In genomic region chr6:138987643-138988468, GRCh38 we compare ENCODE assay signal across 1 cellular context.
A peak's percentile ranks its signal among the peaks of the same experiment; 100 is the strongest.
TF ChIP-seq lines count a peak whose summit lies in the region.

A gene with protein sequence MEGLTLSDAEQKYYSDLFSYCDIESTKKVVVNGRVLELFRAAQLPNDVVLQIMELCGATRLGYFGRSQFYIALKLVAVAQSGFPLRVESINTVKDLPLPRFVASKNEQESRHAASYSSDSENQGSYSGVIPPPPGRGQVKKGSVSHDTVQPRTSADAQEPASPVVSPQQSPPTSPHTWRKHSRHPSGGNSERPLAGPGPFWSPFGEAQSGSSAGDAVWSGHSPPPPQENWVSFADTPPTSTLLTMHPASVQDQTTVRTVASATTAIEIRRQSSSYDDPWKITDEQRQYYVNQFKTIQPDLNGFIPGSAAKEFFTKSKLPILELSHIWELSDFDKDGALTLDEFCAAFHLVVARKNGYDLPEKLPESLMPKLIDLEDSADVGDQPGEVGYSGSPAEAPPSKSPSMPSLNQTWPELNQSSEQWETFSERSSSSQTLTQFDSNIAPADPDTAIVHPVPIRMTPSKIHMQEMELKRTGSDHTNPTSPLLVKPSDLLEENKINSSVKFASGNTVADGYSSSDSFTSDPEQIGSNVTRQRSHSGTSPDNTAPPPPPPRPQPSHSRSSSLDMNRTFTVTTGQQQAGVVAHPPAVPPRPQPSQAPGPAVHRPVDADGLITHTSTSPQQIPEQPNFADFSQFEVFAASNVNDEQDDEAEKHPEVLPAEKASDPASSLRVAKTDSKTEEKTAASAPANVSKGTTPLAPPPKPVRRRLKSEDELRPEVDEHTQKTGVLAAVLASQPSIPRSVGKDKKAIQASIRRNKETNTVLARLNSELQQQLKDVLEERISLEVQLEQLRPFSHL (minus strand): TSS chr6:138988253. CDS start chr6:138987682, 571 bp downstream.

TF ChIP-seq in HepG2, 621 proteins besides CTCF, POLR2A, EP300 and RAD21 (continued from another document and continues in another):
- TF ChIP-seq ZNF775 (CRISPR knock-in tag; IDR thresholded peaks at IDR 0.05; ENCODE audit: borderline replicate concordance) (no peak), NR1H2 (CRISPR knock-in tag; IDR thresholded peaks at IDR 0.05; ENCODE audit: borderline replicate concordance, low read depth) (no peak), ZNF710 (CRISPR knock-in tag; IDR thresholded peaks at IDR 0.05; ENCODE audit: borderline replicate concordance) (peak; percentile 92; the same call in 1 of the 2 replicates), ZNF512 (CRISPR knock-in tag; IDR thresholded peaks at IDR 0.05) (peak; percentile 45; the same call in 1 of the 2 replicates), SNAPC5 (CRISPR knock-in tag; IDR thresholded peaks at IDR 0.05; ENCODE audit: borderline replicate concordance) (0 out of 2 replicates have a peak, but pooled peaks have one; percentile 63), POLR2AphosphoS5 (IDR thresholded peaks at IDR 0.05; ENCODE audit: low read depth, low read length) (peak; percentile 79), FOXJ3 (CRISPR knock-in tag; IDR thresholded peaks at IDR 0.05; ENCODE audit: borderline replicate concordance) (peak; percentile 17; the same call in 1 of the 2 replicates), SSRP1 (CRISPR knock-in tag; IDR thresholded peaks at IDR 0.05) (no peak), SRSF4 (IDR thresholded peaks at IDR 0.05; ENCODE audit: low read depth, low read length, poor library complexity, severe bottlenecking) (no peak), GRHL1 (CRISPR knock-in tag; conservative IDR thresholded peaks at IDR 0.05) (no peak), CCAR2 (optimal IDR thresholded peaks at IDR 0.05; ENCODE audit: low read depth, low read length) (no peak), ZNF326 (CRISPR knock-in tag; IDR thresholded peaks at IDR 0.05; ENCODE audit: borderline replicate concordance) (no peak), REPIN1 (CRISPR knock-in tag; IDR thresholded peaks at IDR 0.05; ENCODE audit: borderline replicate concordance, low read depth) (peak; percentile 89; the same call in 1 of the 2 replicates), ZKSCAN8 (CRISPR knock-in tag; IDR thresholded peaks at IDR 0.05; ENCODE audit: borderline replicate concordance) (peak; percentile 53; the same call in 1 of the 2 replicates), HBP1 (CRISPR knock-in tag; IDR thresholded peaks at IDR 0.05; ENCODE audit: low read depth) (0 out of 2 replicates have a peak, but pooled peaks have one; percentile 22), ADNP (CRISPR knock-in tag; IDR thresholded peaks at IDR 0.05) (peak; percentile 61), XRCC5 (optimal IDR thresholded peaks at IDR 0.05; ENCODE audit: low read length) (peak; percentile 97), ZBTB7B (CRISPR knock-in tag; IDR thresholded peaks at IDR 0.05) (peak; percentile 100), ZNF841 (CRISPR knock-in tag; IDR thresholded peaks at IDR 0.05; ENCODE audit: borderline replicate concordance) (peak; percentile 61; the same call in 1 of the 2 replicates), ZNF597 (CRISPR knock-in tag; IDR thresholded peaks at IDR 0.05) (no peak), PRPF4 (IDR thresholded peaks at IDR 0.05; ENCODE audit: low read depth, low read length, poor library complexity, severe bottlenecking) (no peak), SP4 (CRISPR knock-in tag; IDR thresholded peaks at IDR 0.05) (peak; percentile 81; the same call in 1 of the 2 replicates), ZNF644 (CRISPR knock-in tag; IDR thresholded peaks at IDR 0.05; ENCODE audit: low read depth) (peak; percentile 64; the same call in 1 of the 2 replicates), GABPA (IDR thresholded peaks at IDR 0.05; ENCODE audit: low read depth, low read length) (peak; percentile 38), GABPA (CRISPR knock-in tag; IDR thresholded peaks at IDR 0.05; ENCODE audit: low read depth) (peak; percentile 60; the same call in 1 of the 2 replicates), ZNF772 (CRISPR knock-in tag; IDR thresholded peaks at IDR 0.05) (0 out of 2 replicates have a peak, but pooled peaks have one; percentile 52), EZH2 (conservative IDR thresholded peaks at IDR 0.05; ENCODE audit: low read depth, low read length) (no peak), ONECUT2 (CRISPR knock-in tag; IDR thresholded peaks at IDR 0.05) (peak; percentile 41; the same call in 1 of the 2 replicates), NRL (CRISPR knock-in tag; IDR thresholded peaks at IDR 0.05; ENCODE audit: borderline replicate concordance) (peak; percentile 96), JUND (CRISPR knock-in tag; IDR thresholded peaks at IDR 0.05) (no peak), ZNF7 (CRISPR knock-in tag; IDR thresholded peaks at IDR 0.05) (no peak; the same call in 1 of the 2 replicates)
- TF ChIP-seq, protein P1, sequence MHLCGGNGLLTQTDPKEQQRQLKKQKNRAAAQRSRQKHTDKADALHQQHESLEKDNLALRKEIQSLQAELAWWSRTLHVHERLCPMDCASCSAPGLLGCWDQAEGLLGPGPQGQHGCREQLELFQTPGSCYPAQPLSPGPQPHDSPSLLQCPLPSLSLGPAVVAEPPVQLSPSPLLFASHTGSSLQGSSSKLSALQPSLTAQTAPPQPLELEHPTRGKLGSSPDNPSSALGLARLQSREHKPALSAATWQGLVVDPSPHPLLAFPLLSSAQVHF (CRISPR knock-in tag; IDR thresholded peaks at IDR 0.05): peak; percentile 61; the same call in 1 of the 2 replicates
- TF ChIP-seq, protein P2, sequence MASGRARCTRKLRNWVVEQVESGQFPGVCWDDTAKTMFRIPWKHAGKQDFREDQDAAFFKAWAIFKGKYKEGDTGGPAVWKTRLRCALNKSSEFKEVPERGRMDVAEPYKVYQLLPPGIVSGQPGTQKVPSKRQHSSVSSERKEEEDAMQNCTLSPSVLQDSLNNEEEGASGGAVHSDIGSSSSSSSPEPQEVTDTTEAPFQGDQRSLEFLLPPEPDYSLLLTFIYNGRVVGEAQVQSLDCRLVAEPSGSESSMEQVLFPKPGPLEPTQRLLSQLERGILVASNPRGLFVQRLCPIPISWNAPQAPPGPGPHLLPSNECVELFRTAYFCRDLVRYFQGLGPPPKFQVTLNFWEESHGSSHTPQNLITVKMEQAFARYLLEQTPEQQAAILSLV (CRISPR knock-in tag; IDR thresholded peaks at IDR 0.05; ENCODE audit: borderline replicate concordance): no peak; the same call in 1 of the 2 replicates
- TF ChIP-seq, protein P3, sequence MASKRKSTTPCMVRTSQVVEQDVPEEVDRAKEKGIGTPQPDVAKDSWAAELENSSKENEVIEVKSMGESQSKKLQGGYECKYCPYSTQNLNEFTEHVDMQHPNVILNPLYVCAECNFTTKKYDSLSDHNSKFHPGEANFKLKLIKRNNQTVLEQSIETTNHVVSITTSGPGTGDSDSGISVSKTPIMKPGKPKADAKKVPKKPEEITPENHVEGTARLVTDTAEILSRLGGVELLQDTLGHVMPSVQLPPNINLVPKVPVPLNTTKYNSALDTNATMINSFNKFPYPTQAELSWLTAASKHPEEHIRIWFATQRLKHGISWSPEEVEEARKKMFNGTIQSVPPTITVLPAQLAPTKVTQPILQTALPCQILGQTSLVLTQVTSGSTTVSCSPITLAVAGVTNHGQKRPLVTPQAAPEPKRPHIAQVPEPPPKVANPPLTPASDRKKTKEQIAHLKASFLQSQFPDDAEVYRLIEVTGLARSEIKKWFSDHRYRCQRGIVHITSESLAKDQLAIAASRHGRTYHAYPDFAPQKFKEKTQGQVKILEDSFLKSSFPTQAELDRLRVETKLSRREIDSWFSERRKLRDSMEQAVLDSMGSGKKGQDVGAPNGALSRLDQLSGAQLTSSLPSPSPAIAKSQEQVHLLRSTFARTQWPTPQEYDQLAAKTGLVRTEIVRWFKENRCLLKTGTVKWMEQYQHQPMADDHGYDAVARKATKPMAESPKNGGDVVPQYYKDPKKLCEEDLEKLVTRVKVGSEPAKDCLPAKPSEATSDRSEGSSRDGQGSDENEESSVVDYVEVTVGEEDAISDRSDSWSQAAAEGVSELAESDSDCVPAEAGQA (IDR thresholded peaks at IDR 0.05; ENCODE audit: low read depth): peak; percentile 37; the same call in 1 of the 2 replicates
- TF ChIP-seq, protein P3 (CRISPR knock-in tag; IDR thresholded peaks at IDR 0.05; ENCODE audit: borderline replicate concordance): 0 out of 2 replicates have a peak, but pooled peaks have one; percentile 56
- TF ChIP-seq, protein P4, sequence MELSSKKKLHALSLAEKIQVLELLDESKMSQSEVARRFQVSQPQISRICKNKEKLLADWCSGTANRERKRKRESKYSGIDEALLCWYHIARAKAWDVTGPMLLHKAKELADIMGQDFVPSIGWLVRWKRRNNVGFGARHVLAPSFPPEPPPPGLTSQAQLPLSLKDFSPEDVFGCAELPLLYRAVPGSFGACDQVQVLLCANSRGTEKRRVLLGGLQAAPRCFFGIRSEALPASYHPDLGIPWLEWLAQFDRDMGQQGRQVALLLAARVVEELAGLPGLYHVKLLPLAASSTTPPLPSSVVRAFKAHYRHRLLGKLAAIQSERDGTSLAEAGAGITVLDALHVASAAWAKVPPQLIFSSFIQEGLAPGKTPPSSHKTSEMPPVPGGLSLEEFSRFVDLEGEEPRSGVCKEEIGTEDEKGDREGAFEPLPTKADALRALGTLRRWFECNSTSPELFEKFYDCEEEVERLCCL (CRISPR knock-in tag; IDR thresholded peaks at IDR 0.05; ENCODE audit: borderline replicate concordance): peak; percentile 65; the same call in 1 of the 2 replicates
